Comparison of ENCODE assay signal across 15 cellular contexts in genomic region chr4:21413807-21414370, GRCh38.
DNase-seq lines count a peak whose midpoint lies in the region; ATAC-seq and TF ChIP-seq lines count a peak whose summit lies in the region.
"Had no signal": no experiment of that assay in that cellular context is flagged by ENCODE, and none has a peak within 500 bp of the region (broad histone marks: within the 10 kb centered on the region; RNA-seq: fewer than 3 reads in every experiment).

No MANE protein-coding gene starts in this region.

- no TSS peak for BruUV-seq in PC-3 (replicated peaks; lab: Mats Ljungman, UMichigan)

- ATAC-seq in left lobe of liver = peak; percentile 52
- no peak for ATAC-seq in PC-3
- ATAC-seq in GM18873 (IDR thresholded peaks at IDR 0.05; ENCODE audit: low FRiP score, unreplicated experiment) = no peak

- H2AFZ ChIP-seq in KMS-11 (ENCODE audit: low read depth) (peak overlapping the region; percentile 14; the same call in 1 of the 2 replicates), PC-3 (ENCODE audit: low read length) (no peak overlapping the region)

- intact Hi-C loops in PC-3 (cut with micrococcal nuclease) = no loop called here

- H3K79me2 ChIP-seq in KMS-11 (ENCODE audit: insufficient read depth, low read depth) (no peaks in the 10 kb centered on the region), PC-3 (ENCODE audit: low read length) (no peaks in the 10 kb centered on the region)

- H4K20me1 ChIP-seq in KMS-11 (ENCODE audit: insufficient read depth) (no peaks in the 10 kb centered on the region), PC-3 (ENCODE audit: low read length) (no peaks in the 10 kb centered on the region)

- POLR2A ChIA-PET in PC-3 (lab: Charles Lee; ENCODE audit: unreplicated experiment) = no interaction called here

- H3F3A ChIP-seq in PC-3 (ENCODE audit: low read length, unreplicated experiment) = no peaks in the 10 kb centered on the region

- H3K4me3 ChIP-seq in KMS-11 (IDR thresholded peaks at IDR 0.05; ENCODE audit: insufficient read depth, low read depth, low read length) (no peak overlapping the region), PC-3 (ENCODE audit: low read length) (no peak overlapping the region), brain microvascular endothelial cell (ENCODE audit: low read depth, low read length) (no peak overlapping the region)
- H3K4me3 ChIP-seq: SJSA1 had no signal

- H3K4me1 ChIP-seq in KMS-11 (ENCODE audit: low read depth, poor library complexity, severe bottlenecking) = no peaks in the 10 kb centered on the region
- no peaks in the 10 kb centered on the region for H3K4me1 ChIP-seq in PC-3 (ENCODE audit: insufficient read depth, low read length)
- H3K4me1 ChIP-seq: SJSA1 had no signal

- H3K36me3 ChIP-seq in KMS-11 (ENCODE audit: insufficient read depth) = no peaks in the 10 kb centered on the region
- H3K36me3 ChIP-seq in PC-3 (ENCODE audit: low read depth, low read length) = no peaks in the 10 kb centered on the region
- no peaks in the 10 kb centered on the region for H3K36me3 ChIP-seq in brain microvascular endothelial cell (replicated peaks)
- H3K36me3 ChIP-seq: SJSA1 had no signal

- H3K9me3 ChIP-seq in PC-3 (ENCODE audit: low read length) = no peaks in the 10 kb centered on the region
- H3K9me3 ChIP-seq: SJSA1 had no signal

- in situ Hi-C loops in brain microvascular endothelial cell (cut with HindIII; ENCODE audit: low pct_ligation_motif_present, low sequenced_read_pairs) = no loop called here

- H3K27me3 ChIP-seq in KMS-11 (ENCODE audit: insufficient read depth, low read depth) (no peaks in the 10 kb centered on the region), PC-3 (ENCODE audit: low read length) (peaks cover 10% of the 10 kb centered on the region; the same call in 1 of the 2 replicates), brain microvascular endothelial cell (replicated peaks) (no peaks in the 10 kb centered on the region)
- H3K27me3 ChIP-seq: SJSA1 had no signal

- H3K4me2 ChIP-seq in KMS-11 = 0 out of 2 replicates have a peak overlapping the region, but pooled peaks have one; percentile 6
- no peak overlapping the region for H3K4me2 ChIP-seq in PC-3 (ENCODE audit: low read length)

- H3K9me2 ChIP-seq in PC-3 (replicated peaks; ENCODE audit: low read length) = no peaks in the 10 kb centered on the region

- CTCF ChIA-PET in PC-3 (lab: Charles Lee) = no interaction called here

- H3K9ac ChIP-seq in KMS-11 (no peak overlapping the region), PC-3 (ENCODE audit: low read length) (no peak overlapping the region)

- H3K27ac ChIP-seq in KMS-11 (no peak overlapping the region), PC-3 (ENCODE audit: low read length) (no peak overlapping the region), brain microvascular endothelial cell (no peak overlapping the region)
- H3K27ac ChIP-seq: C4-2B, SJSA1 had no signal

- DNase-seq in NCI-H1092 treated with DMSO at 0.1 percent for 48 hours (lab: John Stamatoyannopoulos, UW) (peak; percentile 35), NCI-H1092 (lab: John Stamatoyannopoulos, UW) (no peak), NCI-H748 (lab: John Stamatoyannopoulos, UW; ENCODE audit: unreplicated experiment) (peak; percentile 52), left lobe of liver (ENCODE audit: low spot score) (no peak), PC-3 (no peak), brain microvascular endothelial cell (no peak)
- DNase-seq: DND-41, GF-D8, HCEC 1CT, NCI-H1930, SW 1271 had no signal

- TF ChIP-seq CTCF in KMS-11 (conservative IDR thresholded peaks at IDR 0.05; ENCODE audit: low read depth, low read length) = no peak
- no peak for TF ChIP-seq CTCF in PC-3 (conservative IDR thresholded peaks at IDR 0.05; ENCODE audit: low read depth, low read length)
- TF ChIP-seq CTCF in brain microvascular endothelial cell (IDR thresholded peaks at IDR 0.05; ENCODE audit: low read depth, low read length, missing control alignments) = no peak

Comparison
In these comparisons a context has a peak if more than half of its experiments do, and no peak if none do; other contexts are left out.
1. DNase-seq: peak in NCI-H1092 treated with DMSO at 0.1 percent for 48 hours (single experiment) and NCI-H748 (single experiment); none in NCI-H1092 (single experiment), left lobe of liver (single experiment), PC-3 (single experiment) and brain microvascular endothelial cell (single experiment).